In genomic region chr1:192776998-192777397, GRCh38 we compare ENCODE assay signal across 7 cellular contexts.
"Had no signal": no experiment of that assay in that cellular context is flagged by ENCODE, and none has a peak within 500 bp of the region (broad histone marks: within the 10 kb centered on the region; RNA-seq: fewer than 3 reads in every experiment).

No MANE protein-coding gene starts in this region.

- H3K4me2 ChIP-seq: GM23338 had no signal

- H3K4me3 ChIP-seq: GM23338 had no signal

- H2AFZ ChIP-seq: GM23338 had no signal

- DNase-seq: H9, HCEC 1CT, IMR-90 had no signal

- FAIRE-seq: H1, H54, HTR-8/SVneo had no signal
